1 cellular context compared by ENCODE assay signal in genomic region chr5:132661231-132662003, GRCh38.
A peak's percentile ranks its signal among the peaks of the same experiment; 100 is the strongest.
TF ChIP-seq lines count a peak whose summit lies in the region.

No MANE protein-coding gene starts in this region.

TF ChIP-seq in GM12878, 131 proteins besides CTCF, POLR2A, EP300 and RAD21 (continued from another document and continues in another):
- TF ChIP-seq HCFC1 (IDR thresholded peaks at IDR 0.05; ENCODE audit: low read length) (no peak), NR2C1 (IDR thresholded peaks at IDR 0.05) (peak; percentile 60; the same call in 1 of the 2 replicates), ATF7 (IDR thresholded peaks at IDR 0.05; ENCODE audit: low read depth) (peak; percentile 59), TBL1XR1 (IDR thresholded peaks at IDR 0.05; ENCODE audit: low read depth, low read length) (no peak), MLLT1 (IDR thresholded peaks at IDR 0.05) (0 out of 2 replicates have a peak, but pooled peaks have one; percentile 74), CUX1 (IDR thresholded peaks at IDR 0.05; ENCODE audit: insufficient replicate concordance, low read depth, low read length) (no peak), ZBTB4 (CRISPR knock-in tag; IDR thresholded peaks at IDR 0.05) (no peak), STAT1 (conservative IDR thresholded peaks at IDR 0.05) (no peak), DPF2 (IDR thresholded peaks at IDR 0.05) (peak; percentile 85), JUND (IDR thresholded peaks at IDR 0.05; ENCODE audit: low read depth, low read length) (no peak), RB1 (IDR thresholded peaks at IDR 0.05; ENCODE audit: borderline replicate concordance) (no peak), RCOR1 (conservative IDR thresholded peaks at IDR 0.05; ENCODE audit: low read depth, low read length) (no peak), USF2 (IDR thresholded peaks at IDR 0.05; ENCODE audit: borderline replicate concordance, low read depth, low read length) (no peak), ZBTB11 (CRISPR knock-in tag; IDR thresholded peaks at IDR 0.05) (no peak), ZNF384 (IDR thresholded peaks at IDR 0.05; ENCODE audit: borderline replicate concordance, low read depth, low read length) (no peak), IRF3 (IDR thresholded peaks at IDR 0.05) (no peak), HSF1 (IDR thresholded peaks at IDR 0.05; ENCODE audit: low read depth, low read length) (no peak), BHLHE40 (IDR thresholded peaks at IDR 0.05; ENCODE audit: borderline replicate concordance in 1 of 2, low read depth in 2 of 2, low read length in 1 of 2) (peak in 1 of 2 experiments; percentile 52; a peak in 1 of 4 replicates), E2F8 (IDR thresholded peaks at IDR 0.05; ENCODE audit: low read depth, partially characterized antibody) (no peak), NFXL1 (IDR thresholded peaks at IDR 0.05; ENCODE audit: borderline replicate concordance) (no peak), ETV6 (conservative IDR thresholded peaks at IDR 0.05 in 1 of 2, IDR thresholded peaks at IDR 0.05 in 1 of 2; ENCODE audit: borderline replicate concordance in 1 of 2, low read depth in 1 of 2) (0 out of 4 replicates have a peak, but pooled peaks of 1 of the 2 experiments have one; percentile 7), TCF12 (IDR thresholded peaks at IDR 0.05; ENCODE audit: low read depth, low read length) (peak; percentile 82), KDM1A (IDR thresholded peaks at IDR 0.05; ENCODE audit: borderline replicate concordance) (no peak), IKZF2 (IDR thresholded peaks at IDR 0.05) (peak; percentile 76 to 82), CBFB (IDR thresholded peaks at IDR 0.05; ENCODE audit: low read depth) (no peak), SUZ12 (IDR thresholded peaks at IDR 0.05; ENCODE audit: unreplicated experiment) (no peak), GABPA (IDR thresholded peaks at IDR 0.05; ENCODE audit: low read depth) (no peak), BCL3 (IDR thresholded peaks at IDR 0.05; ENCODE audit: borderline replicate concordance, insufficient read depth, low read depth, low read length, poor library complexity, severe bottlenecking) (no peak), WRNIP1 (IDR thresholded peaks at IDR 0.05; ENCODE audit: borderline replicate concordance, low read depth, low read length) (no peak), TARDBP (IDR thresholded peaks at IDR 0.05; ENCODE audit: borderline replicate concordance) (no peak), RUNX3 (IDR thresholded peaks at IDR 0.05; ENCODE audit: low read length) (no peak), MEF2B (IDR thresholded peaks at IDR 0.05; ENCODE audit: partially characterized antibody, poor library complexity, severe bottlenecking) (no peak), NR2C2 (IDR thresholded peaks at IDR 0.05; ENCODE audit: borderline replicate concordance, control insufficient read depth, insufficient read length, low read depth) (no peak), EED (IDR thresholded peaks at IDR 0.05; ENCODE audit: low read depth) (peak; percentile 76), TCF3 (IDR thresholded peaks at IDR 0.05; ENCODE audit: borderline replicate concordance, insufficient read depth, low read depth, low read length) (0 out of 2 replicates have a peak, but pooled peaks have one; percentile 50), MXI1 (IDR thresholded peaks at IDR 0.05; ENCODE audit: low read depth, low read length) (no peak), RBBP5 (conservative IDR thresholded peaks at IDR 0.05) (no peak), PAX5 (IDR thresholded peaks at IDR 0.05; ENCODE audit: borderline replicate concordance, low read depth, low read length) (peak; percentile 20; the same call in 1 of the 2 replicates), NBN (IDR thresholded peaks at IDR 0.05) (no peak)
